ENCODE assay signal across 8 cellular contexts in the genomic region with DNA sequence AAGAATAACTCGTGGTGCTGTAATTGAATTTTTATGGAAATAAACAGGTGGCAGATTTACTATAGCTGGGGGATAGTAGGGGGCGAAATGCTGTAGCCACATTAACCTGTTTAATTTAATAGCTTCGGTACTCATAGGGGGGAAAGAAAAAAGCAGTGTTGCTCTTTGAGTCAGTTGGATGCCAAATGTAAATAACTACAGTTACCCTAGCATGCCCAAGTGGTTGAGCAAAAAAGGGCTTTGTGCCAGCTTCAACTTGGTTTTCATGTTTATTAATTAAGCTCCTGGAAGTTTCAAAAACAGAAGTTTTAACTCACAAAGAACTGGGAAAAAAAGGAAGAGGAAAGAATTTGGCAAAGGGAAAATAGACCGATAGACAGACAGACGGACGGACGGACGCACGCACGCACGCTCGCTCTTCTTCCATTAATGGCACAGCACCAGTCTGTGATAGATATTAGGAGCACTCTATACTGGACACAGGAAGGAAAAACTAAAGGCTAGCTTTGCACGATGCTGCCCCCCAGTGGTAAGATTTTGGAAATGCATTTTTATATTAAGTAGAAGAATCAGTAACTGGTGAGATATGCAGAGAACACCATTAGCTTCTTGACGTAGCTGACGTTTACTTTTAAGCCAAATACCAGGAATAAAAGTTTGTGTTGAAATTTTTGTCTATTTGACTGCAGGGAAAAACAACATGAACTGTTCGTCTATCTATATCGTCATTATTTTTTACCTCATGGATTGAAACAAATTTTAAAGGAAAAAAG.
DNase-seq lines count a peak whose midpoint lies in the region; ATAC-seq and TF ChIP-seq lines count a peak whose summit lies in the region.

No MANE protein-coding gene starts in this region.

- H3K9me3 Mint-ChIP-seq in activated CD4-positive, alpha-beta memory T cell treated with anti-CD3 and anti-CD28 coated beads for 36 hours, result no peaks in the 10 kb centered on the region

- POLR2A ChIA-PET in activated CD4-positive, alpha-beta memory T cell treated with anti-CD3 and anti-CD28 coated beads for 36 hours (lab: Charles Lee), result no interaction called here

- no peaks in the 10 kb centered on the region for H3K27me3 ChIP-seq in psoas muscle (ENCODE audit: insufficient read depth in 3 of 3, low read length in 2 of 3)

- no peak overlapping the region for H3K27ac ChIP-seq in psoas muscle

- CTCF ChIA-PET in activated CD4-positive, alpha-beta memory T cell treated with anti-CD3 and anti-CD28 coated beads for 36 hours (lab: Charles Lee), result interaction anchor here (0.6 to 2.1 kb wide), 17 partner anchors 9 to 858 kb away, joined by 3 to 10 read pairs (median 4); no protein-coding TSS in a partner anchor

- peaks cover 14% of the 10 kb centered on the region for H3K4me1 ChIP-seq in psoas muscle

- H3K9me3 ChIP-seq in psoas muscle, result no peaks in the 10 kb centered on the region

- no peak overlapping the region for H3K27ac Mint-ChIP-seq in activated CD4-positive, alpha-beta memory T cell treated with anti-CD3 and anti-CD28 coated beads for 36 hours

- peak; percentile 79 for TF ChIP-seq CTCF in psoas muscle (IDR thresholded peaks at IDR 0.05)

- no peaks in the 10 kb centered on the region for H3K36me3 Mint-ChIP-seq in activated CD4-positive, alpha-beta memory T cell treated with anti-CD3 and anti-CD28 coated beads for 36 hours

- H3K4me3 Mint-ChIP-seq in activated CD4-positive, alpha-beta memory T cell treated with anti-CD3 and anti-CD28 coated beads for 36 hours, result no peak overlapping the region

- intact Hi-C loops in activated CD4-positive, alpha-beta memory T cell treated with anti-CD3 and anti-CD28 coated beads for 36 hours (cut with micrococcal nuclease), result no loop called here
- intact Hi-C loops in Right ventricle myocardium superior (cut with DNase I), result loop anchor here (5.0 kb wide), 2 partner anchors 53 to 92 kb away; no protein-coding TSS in a partner anchor
- intact Hi-C loops in psoas muscle (cut with DNase I), result loop anchor here (2.0 to 10.0 kb wide), 5 partner anchors 53 to 966 kb away; no protein-coding TSS in a partner anchor

- H3K27me3 Mint-ChIP-seq in activated CD4-positive, alpha-beta memory T cell treated with anti-CD3 and anti-CD28 coated beads for 36 hours, result no peaks in the 10 kb centered on the region

- ATAC-seq in GM19351 (IDR thresholded peaks at IDR 0.05; ENCODE audit: unreplicated experiment) (peak; percentile 91), HG03354 (IDR thresholded peaks at IDR 0.05; ENCODE audit: poor library complexity, severe bottlenecking, unreplicated experiment) (peak; percentile 92), Right ventricle myocardium superior (ENCODE audit: poor library complexity) (peak; percentile 84), psoas muscle (peak; percentile 70 to 85 (median 76))

- no peaks in the 10 kb centered on the region for H3K4me1 Mint-ChIP-seq in activated CD4-positive, alpha-beta memory T cell treated with anti-CD3 and anti-CD28 coated beads for 36 hours (ENCODE audit: low read depth)

- peak; percentile 50 for DNase-seq in DMS79 (lab: John Stamatoyannopoulos, UW)
- peak; percentile 52 for DNase-seq in NCI-H226
- peak; percentile 22 for DNase-seq in activated CD4-positive, alpha-beta memory T cell treated with anti-CD3 and anti-CD28 coated beads for 36 hours
- DNase-seq in Right ventricle myocardium superior, result peak; percentile 46
- DNase-seq in psoas muscle, result peak in 1 of 2 donors; percentile 15
- no peak for DNase-seq in activated effector memory CD4-positive, alpha-beta T cell treated with anti-CD3 and anti-CD28 coated beads, Interleukin-2, amount 50 U/mL, for 16 hours

- WGBS in psoas muscle, 3 donors, result 17 to 23% (median 19%) methylated on average over 17 of the region's 17 CpGs

- H3K4me3 ChIP-seq in psoas muscle, result peak overlapping the region; percentile 50

- H3K36me3 ChIP-seq in psoas muscle (ENCODE audit: insufficient read depth in 1 of 2, low read depth in 1 of 2), result no peaks in the 10 kb centered on the region
